14 cellular contexts compared by ENCODE assay signal in genomic region chr11:110490886-110491285, GRCh38.
DNase-seq lines count a peak whose midpoint lies in the region; FAIRE-seq and TF ChIP-seq lines count a peak whose summit lies in the region.
"Had no signal": no experiment of that assay in that cellular context is flagged by ENCODE, and none has a peak within 500 bp of the region (broad histone marks: within the 10 kb centered on the region; RNA-seq: fewer than 3 reads in every experiment).

No MANE protein-coding gene starts in this region.

- no peak for TF ChIP-seq POLR2A in GM12891 (IDR thresholded peaks at IDR 0.05; ENCODE audit: low read depth, low read length)

- H3K4me1 Mint-ChIP-seq in HFFc6 (ENCODE audit: low read depth): peaks cover 7% of the 10 kb centered on the region
- H3K4me1 Mint-ChIP-seq: CD4-positive, CD25-positive, alpha-beta regulatory T cell; stimulated activated naive B cell treated with anti-CD40 and anti-IgM and Interleukin-4, amounts not matched to agents 10 μg/mL and 1 μg/mL and 100 μg/mL, for 72 hours had no signal

- peak overlapping the region; percentile 17; the same call in 1 of the 2 replicates for H3K27ac ChIP-seq in ACC112 (ENCODE audit: low read depth, low read length)
- H3K27ac ChIP-seq: body of pancreas, neutrophil had no signal

- TF ChIP-seq CTCF in HFFc6 (IDR thresholded peaks at IDR 0.05) (no peak), kidney epithelial cell (IDR thresholded peaks at IDR 0.05; ENCODE audit: insufficient read depth, low read length, poor library complexity, severe bottlenecking) (no peak)

- peaks cover 7% of the 10 kb centered on the region for H3K27me3 Mint-ChIP-seq in HFFc6 (ENCODE audit: insufficient read depth)

- H3K36me3 Mint-ChIP-seq in HFFc6 (ENCODE audit: low read depth): no peaks in the 10 kb centered on the region
- H3K36me3 Mint-ChIP-seq: CD4-positive, CD25-positive, alpha-beta regulatory T cell; stimulated activated naive B cell treated with anti-CD40 and anti-IgM and Interleukin-4, amounts not matched to agents 10 μg/mL and 1 μg/mL and 100 μg/mL, for 72 hours had no signal

- no peak overlapping the region for H3K4me3 ChIP-seq in ACC112 (ENCODE audit: low read depth, low read length)
- H3K4me3 ChIP-seq in kidney epithelial cell (ENCODE audit: low read depth, low read length): no peak overlapping the region
- H3K4me3 ChIP-seq: body of pancreas had no signal

- H3K79me2 ChIP-seq in ACC112 (ENCODE audit: control insufficient read depth, insufficient read depth, low read length, unreplicated experiment): no peaks in the 10 kb centered on the region

- no peak for FAIRE-seq in GM12891 (lab: Jason Lieb, UNC)

- no peak overlapping the region; the same call in 1 of the 2 replicates for H3K27ac Mint-ChIP-seq in HFFc6
- H3K27ac Mint-ChIP-seq: stimulated activated naive B cell treated with anti-CD40 and anti-IgM and Interleukin-4, amounts not matched to agents 10 μg/mL and 1 μg/mL and 100 μg/mL, for 72 hours had no signal

- H3K9me3 Mint-ChIP-seq in HFFc6: peaks cover 4% of the 10 kb centered on the region; the same call in 1 of the 2 replicates
- H3K9me3 Mint-ChIP-seq: stimulated activated naive B cell treated with anti-CD40 and anti-IgM and Interleukin-4, amounts not matched to agents 10 μg/mL and 1 μg/mL and 100 μg/mL, for 72 hours had no signal

- no peak overlapping the region for H2AFZ ChIP-seq in ACC112 (ENCODE audit: low read length, unreplicated experiment)

- H3K36me3 ChIP-seq in ACC112 (ENCODE audit: insufficient read depth, low read length) (no peaks in the 10 kb centered on the region), kidney epithelial cell (ENCODE audit: control insufficient read depth, insufficient read depth, low read length) (no peaks in the 10 kb centered on the region)
- H3K36me3 ChIP-seq: neutrophil had no signal

- H3K4me3 Mint-ChIP-seq in HFFc6: peak overlapping the region; percentile 9; the same call in 1 of the 2 replicates
- H3K4me3 Mint-ChIP-seq: CD4-positive, CD25-positive, alpha-beta regulatory T cell; stimulated activated naive B cell treated with anti-CD40 and anti-IgM and Interleukin-4, amounts not matched to agents 10 μg/mL and 1 μg/mL and 100 μg/mL, for 72 hours had no signal

- H3K27me3 ChIP-seq in ACC112 (ENCODE audit: insufficient read depth, low read length): no peaks in the 10 kb centered on the region
- no peaks in the 10 kb centered on the region for H3K27me3 ChIP-seq in kidney epithelial cell (ENCODE audit: control insufficient read depth, insufficient read depth, low read length)
- H3K27me3 ChIP-seq: body of pancreas, neutrophil had no signal

- DNase-seq in HFFc6 (peak; percentile 38), amniotic epithelial cell (ENCODE audit: low read depth) (peak; percentile 62), kidney epithelial cell (ENCODE audit: low read depth) (peak; percentile 7), GM12891 (ENCODE audit: insufficient read length, low spot score) (no peak), 8988T (no peak)
- no peak for DNase-seq in stimulated activated naive CD4-positive, alpha-beta T cell (lab: John Stamatoyannopoulos, UW)
- DNase-seq in stimulated activated CD8-positive, alpha-beta memory T cell treated with anti-CD3 and anti-CD28 coated beads, Interleukin-4, amount 100 ng/mL, for 48 hours: no peak
- DNase-seq: activated T-cell treated with anti-CD3 and anti-CD28 coated beads for 4 hours; CD4-positive, CD25-positive, alpha-beta regulatory T cell; NCI-H1417 treated with DMSO at 0.1 percent for 48 hours; stimulated activated naive B cell treated with anti-CD40 and anti-IgM and Interleukin-4, amounts not matched to agents 10 μg/mL and 1 μg/mL and 100 μg/mL, for 72 hours had no signal

- H3K4me1 ChIP-seq in ACC112 (ENCODE audit: control insufficient read depth, insufficient read depth, low read length, unreplicated experiment): peaks cover 6% of the 10 kb centered on the region
- H3K4me1 ChIP-seq: body of pancreas had no signal

TF ChIP-seq in GM12891, 5 proteins besides CTCF, POLR2A, EP300 and RAD21:
- TF ChIP-seq POU2F2 (IDR thresholded peaks at IDR 0.05; ENCODE audit: low read depth, low read length) (no peak), TAF1 (IDR thresholded peaks at IDR 0.05; ENCODE audit: low read depth, low read length) (no peak), POLR2AphosphoS5 (IDR thresholded peaks at IDR 0.05; ENCODE audit: low read depth, low read length) (no peak), PAX5 (IDR thresholded peaks at IDR 0.05; ENCODE audit: insufficient read depth, low read length, severe bottlenecking) (no peak), SPI1 (IDR thresholded peaks at IDR 0.05; ENCODE audit: low read depth, low read length) (no peak)
TF ChIP-seq in GM12891: peak in this region for 0.

Comparison
In these comparisons a context has a peak if more than half of its experiments do, and no peak if none do; other contexts are left out.
1. DNase-seq: peak in HFFc6 (single experiment), amniotic epithelial cell (single experiment) and kidney epithelial cell (single experiment); none in GM12891 (single experiment), stimulated activated naive CD4-positive, alpha-beta T cell (0 of 6), stimulated activated CD8-positive, alpha-beta memory T cell treated with anti-CD3 and anti-CD28 coated beads, Interleukin-4, amount 100 ng/mL, for 48 hours (single experiment) and 8988T (single experiment).